In genomic region chr7:94514917-94515316, GRCh38 we compare ENCODE assay signal across 1 cellular context.
TF ChIP-seq lines count a peak whose summit lies in the region.

No MANE protein-coding gene starts in this region.

TF ChIP-seq in GM12878, 131 proteins besides CTCF, POLR2A, EP300 and RAD21:
- no peak for TF ChIP-seq PRDM15 (CRISPR knock-in tag; IDR thresholded peaks at IDR 0.05)
- no peak for TF ChIP-seq FOXK2 (IDR thresholded peaks at IDR 0.05)
TF ChIP-seq in GM12878: peak in this region for 0.
